8 cellular contexts compared by ENCODE assay signal in the genomic region with DNA sequence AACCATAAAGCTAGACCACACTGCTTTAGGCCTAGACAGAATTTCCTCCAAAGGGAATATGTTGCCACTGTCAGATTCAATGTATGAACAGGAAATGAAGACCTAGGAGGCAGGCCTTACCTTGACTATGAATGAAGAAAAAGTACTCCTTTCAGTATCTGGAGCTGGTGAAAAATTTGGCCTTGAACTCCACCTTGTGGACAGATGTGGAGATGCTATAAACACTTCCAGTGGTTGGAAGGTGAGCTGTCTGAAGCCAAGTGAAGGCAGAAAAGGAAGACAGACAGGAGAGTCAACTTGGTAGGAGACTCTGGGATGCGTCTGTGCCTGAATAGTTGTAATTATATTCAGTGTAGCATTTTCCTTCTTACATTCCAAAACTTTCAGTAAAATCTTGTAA. TPM values are rescaled to one million over a fixed set of nuclear protein-coding genes. Genes with fewer than 3 reads are reported as not detected.
A peak's percentile ranks its signal among the peaks of the same experiment; 100 is the strongest.
DNase-seq lines count a peak whose midpoint lies in the region; ATAC-seq, FAIRE-seq and TF ChIP-seq lines count a peak whose summit lies in the region.

No MANE protein-coding gene starts in this region.

- no peak overlapping the region for H3K4me3 Mint-ChIP-seq in activated CD8-positive, alpha-beta memory T cell treated with anti-CD3 and anti-CD28 coated beads, Interleukin-2, amount 10 ng/mL, durations not matched to agents 7 days and 5 days
- H3K4me3 Mint-ChIP-seq in astrocyte (ENCODE audit: unreplicated experiment) (no peak overlapping the region), immature natural killer cell (no peak overlapping the region)

- no peaks in the 10 kb centered on the region for H3K9me3 Mint-ChIP-seq in activated CD8-positive, alpha-beta memory T cell treated with anti-CD3 and anti-CD28 coated beads, Interleukin-2, amount 10 ng/mL, durations not matched to agents 7 days and 5 days (ENCODE audit: low read depth)
- H3K9me3 Mint-ChIP-seq in astrocyte (ENCODE audit: unreplicated experiment) = no peaks in the 10 kb centered on the region
- H3K9me3 Mint-ChIP-seq in immature natural killer cell = no peaks in the 10 kb centered on the region

- intact Hi-C loops in PC-9 (cut with micrococcal nuclease; ENCODE audit: unreplicated experiment) = loop anchor here (1.0 to 10.0 kb wide), 5 partner anchors 163 to 730 kb away; no protein-coding TSS in a partner anchor

- H4K20me1 ChIP-seq in PC-9 (ENCODE audit: insufficient read depth) = no peaks in the 10 kb centered on the region
- H4K20me1 ChIP-seq in astrocyte (ENCODE audit: insufficient read depth, low read length) = no peaks in the 10 kb centered on the region

- DNase-seq in activated CD8-positive, alpha-beta memory T cell treated with anti-CD3 and anti-CD28 coated beads, Interleukin-2, amount 10 ng/mL, durations not matched to agents 7 days and 5 days = peak; percentile 58
- DNase-seq in activated CD8-positive, alpha-beta memory T cell treated with anti-CD3 and anti-CD28 coated beads for 24 hours = no peak
- DNase-seq in HPDE6-E6E7 (ENCODE audit: extremely low spot score) = peak; percentile 33
- peak in 1 of 2 experiments; percentile 62 for DNase-seq in PC-9
- peak; percentile 9 for DNase-seq in astrocyte (ENCODE audit: low read depth)
- peak; percentile 37 to 51 (median 47) for DNase-seq in immature natural killer cell
- DNase-seq in stimulated activated CD8-positive, alpha-beta memory T cell treated with anti-CD3 and anti-CD28 coated beads, Interleukin-4, amount 100 ng/mL, for 24 hours (ENCODE audit: low read depth) = peak; percentile 5

- peak; percentile 73 for ATAC-seq in activated CD8-positive, alpha-beta memory T cell treated with anti-CD3 and anti-CD28 coated beads, Interleukin-2, amount 10 ng/mL, durations not matched to agents 7 days and 5 days
- peak; percentile 97 for ATAC-seq in GM21526 (IDR thresholded peaks at IDR 0.05; ENCODE audit: low FRiP score, unreplicated experiment)

- no peak overlapping the region for H3K27ac Mint-ChIP-seq in activated CD8-positive, alpha-beta memory T cell treated with anti-CD3 and anti-CD28 coated beads, Interleukin-2, amount 10 ng/mL, durations not matched to agents 7 days and 5 days
- H3K27ac Mint-ChIP-seq in astrocyte (ENCODE audit: unreplicated experiment) (no peak overlapping the region), immature natural killer cell (no peak overlapping the region)

- no peaks in the 10 kb centered on the region for H3K36me3 Mint-ChIP-seq in activated CD8-positive, alpha-beta memory T cell treated with anti-CD3 and anti-CD28 coated beads, Interleukin-2, amount 10 ng/mL, durations not matched to agents 7 days and 5 days
- H3K36me3 Mint-ChIP-seq in astrocyte (ENCODE audit: low read depth, unreplicated experiment) (no peaks in the 10 kb centered on the region), immature natural killer cell (no peaks in the 10 kb centered on the region)

- no peak overlapping the region for H3K9ac ChIP-seq in astrocyte (ENCODE audit: low read length)

- TF ChIP-seq CTCF in PC-9 (conservative IDR thresholded peaks at IDR 0.05) (peak; percentile 72), astrocyte (IDR thresholded peaks at IDR 0.05; ENCODE audit: insufficient read depth, low read depth, low read length) (peak; percentile 41)

- no peak overlapping the region for H3K27ac ChIP-seq in PC-9
- no peak overlapping the region for H3K27ac ChIP-seq in astrocyte (ENCODE audit: low read depth, low read length)

- no peaks in the 10 kb centered on the region for H3K9me2 ChIP-seq in PC-9 (ENCODE audit: insufficient read depth)

- peak; percentile 100 for FAIRE-seq in astrocyte (lab: Jason Lieb, UNC)

- H3K9me3 ChIP-seq in PC-9 (ENCODE audit: insufficient read depth, low read depth) (no peaks in the 10 kb centered on the region), astrocyte (ENCODE audit: insufficient read depth, low read depth, low read length) (no peaks in the 10 kb centered on the region)

- H3K27me3 ChIP-seq in PC-9 (ENCODE audit: insufficient read depth, low read depth) (no peaks in the 10 kb centered on the region), astrocyte (ENCODE audit: insufficient read depth, low read length) (no peaks in the 10 kb centered on the region)

- H3K4me1 ChIP-seq in PC-9 (replicated peaks; ENCODE audit: insufficient read depth) (peaks cover 9% of the 10 kb centered on the region; the same call in 1 of the 2 replicates), astrocyte (ENCODE audit: insufficient read depth, low read length) (no peaks in the 10 kb centered on the region)

- no peaks in the 10 kb centered on the region for H3K27me3 Mint-ChIP-seq in activated CD8-positive, alpha-beta memory T cell treated with anti-CD3 and anti-CD28 coated beads, Interleukin-2, amount 10 ng/mL, durations not matched to agents 7 days and 5 days
- H3K27me3 Mint-ChIP-seq in astrocyte (ENCODE audit: low read depth, unreplicated experiment) (no peaks in the 10 kb centered on the region), immature natural killer cell (ENCODE audit: low read depth in 3 of 3) (peaks cover 0 to 5% (median 0%) of the 10 kb centered on the region in 3 donors)

- BruUV-seq in PC-9 (replicated peaks; lab: Mats Ljungman, UMichigan) = no TSS peak

- H3K36me3 ChIP-seq in PC-9 (ENCODE audit: low read depth) (peaks cover 4% of the 10 kb centered on the region; the same call in 1 of the 2 replicates), astrocyte (ENCODE audit: insufficient read depth, low read length) (no peaks in the 10 kb centered on the region)

- H3K4me2 ChIP-seq in PC-9 (no peak overlapping the region), astrocyte (ENCODE audit: low read length) (no peak overlapping the region)

- CTCF ChIA-PET in activated CD8-positive, alpha-beta memory T cell treated with anti-CD3 and anti-CD28 coated beads, Interleukin-2, amount 10 ng/mL, durations not matched to agents 7 days and 5 days (lab: Charles Lee) = interaction anchor here (0.9 to 2.9 kb wide), 9 partner anchors 12 to 249 kb away, joined by 3 to 19 read pairs (median 4); partner anchors contain the start of gene NBDY
- CTCF ChIA-PET in PC-9 (lab: Charles Lee) = interaction anchor here (0.5 to 1.1 kb wide), 7 partner anchors 213 to 746 kb away, joined by 3 to 5 read pairs (median 4); partner anchors contain the start of gene KLF8

- POLR2A ChIA-PET in PC-9 (lab: Charles Lee; ENCODE audit: unreplicated experiment) = interaction anchor here (0.6 kb wide), 1 partner anchor 1843 kb away, joined by 4 read pairs; no protein-coding TSS in a partner anchor

- H2AFZ ChIP-seq in PC-9 (no peak overlapping the region), astrocyte (ENCODE audit: low read depth, low read length) (no peak overlapping the region)

- no peaks in the 10 kb centered on the region for H3F3A ChIP-seq in PC-9 (ENCODE audit: insufficient read depth, low read depth)

- H3K79me2 ChIP-seq in PC-9 (ENCODE audit: low read depth) = no peaks in the 10 kb centered on the region
- H3K79me2 ChIP-seq in astrocyte (ENCODE audit: insufficient read depth, low read length) = no peaks in the 10 kb centered on the region

- H3K4me3 ChIP-seq in PC-9 = no peak overlapping the region
- H3K4me3 ChIP-seq in astrocyte (ENCODE audit: insufficient read depth, low read depth, low read length) = no peak overlapping the region

- peaks cover 3% of the 10 kb centered on the region for H3K4me1 Mint-ChIP-seq in activated CD8-positive, alpha-beta memory T cell treated with anti-CD3 and anti-CD28 coated beads, Interleukin-2, amount 10 ng/mL, durations not matched to agents 7 days and 5 days
- H3K4me1 Mint-ChIP-seq in astrocyte (ENCODE audit: low read depth, unreplicated experiment) (no peaks in the 10 kb centered on the region), immature natural killer cell (no peaks in the 10 kb centered on the region)

RNA-seq across cellular contexts. Expression of gene SPIN3, which starts 17.2 kb away (rescaled TPM):
- 1 to 10 TPM; 6.9 to 7.9 TPM for total RNA-seq in activated CD8-positive, alpha-beta memory T cell treated with anti-CD3 and anti-CD28 coated beads, Interleukin-2, amount 10 ng/mL, durations not matched to agents 7 days and 5 days
- total RNA-seq in PC-9 (2021) (29.8 and 39.6 TPM in 2 replicates), astrocyte (9.7 and 11.6 TPM in 2 replicates)
- polyA plus RNA-seq in immature natural killer cell = 1 to 10 TPM; 1.9 to 4.6 (median 4.0) TPM
